ENCODE assay signal across 8 cellular contexts in genomic region chr4:127622923-127623754, GRCh38. TPM values are rescaled to one million over a fixed set of nuclear protein-coding genes. Genes with fewer than 3 reads are reported as not detected.
DNase-seq lines count a peak whose midpoint lies in the region; ATAC-seq and TF ChIP-seq lines count a peak whose summit lies in the region.

No MANE protein-coding gene starts in this region.

- POLR2A ChIA-PET in BJ (lab: Charles Lee) (interaction anchor here (0.6 kb wide), 1 partner anchor 351 kb away, joined by 12 read pairs; no protein-coding TSS in a partner anchor), PC-9 (lab: Charles Lee; ENCODE audit: unreplicated experiment) (interaction anchor here (0.5 to 0.8 kb wide), 4 partner anchors 10 to 215 kb away, joined by 3 to 14 read pairs (median 6); partner anchors contain the start of gene INTU)

- peak overlapping the region in 1 of 2 donors; percentile 38 for H3K9ac ChIP-seq in mucosa of rectum (ENCODE audit: low read depth in 1 of 2, low read length in 2 of 2)

- H3K4me3 ChIP-seq in BJ (ENCODE audit: low read depth, low read length): peak overlapping the region; percentile 68
- peak overlapping the region; percentile 62 for H3K4me3 ChIP-seq in PC-9
- peak overlapping the region; percentile 69 for H3K4me3 ChIP-seq in epithelial cell of esophagus (ENCODE audit: low read length)
- H3K4me3 ChIP-seq in mucosa of rectum (ENCODE audit: low read length in 2 of 2): peak overlapping the region; percentile 49 to 59
- peak overlapping the region; percentile 54 for H3K4me3 ChIP-seq in upper lobe of right lung

- peak overlapping the region; percentile 89 for H2AFZ ChIP-seq in PC-9

- no peaks in the 10 kb centered on the region for H3K9me2 ChIP-seq in PC-9 (ENCODE audit: insufficient read depth)

- H4K20me1 ChIP-seq in PC-9 (ENCODE audit: insufficient read depth): no peaks in the 10 kb centered on the region

- CTCF ChIA-PET in BJ (lab: Yijun Ruan, JAX): interaction anchor here (0.8 to 1.8 kb wide), 5 partner anchors 9 to 110 kb away, joined by 3 to 6 read pairs (median 3); no protein-coding TSS in a partner anchor
- CTCF ChIA-PET in PC-9 (lab: Charles Lee): interaction anchor here (0.5 to 1.0 kb wide), 3 partner anchors 109 to 951 kb away, joined by 4 to 5 read pairs (median 4); no protein-coding TSS in a partner anchor

- H3K27ac ChIP-seq in PC-9: no peak overlapping the region
- no peak overlapping the region for H3K27ac ChIP-seq in mucosa of rectum (ENCODE audit: low read depth in 2 of 2, low read length in 2 of 2)
- H3K27ac ChIP-seq in upper lobe of right lung: peak overlapping the region; percentile 18

- intact Hi-C loops in PC-9 (cut with micrococcal nuclease; ENCODE audit: unreplicated experiment): loop anchor here (5.0 to 10.0 kb wide), 2 partner anchors 109 to 262 kb away; partner anchors contain the start of genes PLK4 and SLC25A31
- intact Hi-C loops in upper lobe of right lung (cut with DNase I): no loop called here

- DNase-seq in BJ (ENCODE audit: low read depth): no peak
- DNase-seq in PC-9: peak; percentile 60 to 69
- peak; percentile 53 for DNase-seq in epithelial cell of esophagus (ENCODE audit: low read depth)
- DNase-seq in upper lobe of right lung: peak; percentile 76
- no peak for DNase-seq in GDM1 (lab: John Stamatoyannopoulos, UW)
- no peak for DNase-seq in activated gamma-delta T cell (lab: John Stamatoyannopoulos, UW)

- no peaks in the 10 kb centered on the region for H3F3A ChIP-seq in PC-9 (ENCODE audit: insufficient read depth, low read depth)

- H3K4me1 ChIP-seq in PC-9 (replicated peaks; ENCODE audit: insufficient read depth) (no peaks in the 10 kb centered on the region), mucosa of rectum (ENCODE audit: control insufficient read depth in 2 of 2, insufficient read depth in 2 of 2, low read length in 2 of 2) (peaks cover 0 to 4% of the 10 kb centered on the region in 2 donors), upper lobe of right lung (no peaks in the 10 kb centered on the region)

- H3K36me3 ChIP-seq in BJ (ENCODE audit: control insufficient read depth, insufficient read depth, low read length) (no peaks in the 10 kb centered on the region), PC-9 (ENCODE audit: low read depth) (no peaks in the 10 kb centered on the region), mucosa of rectum (ENCODE audit: control insufficient read depth in 2 of 2, insufficient read depth in 2 of 2, low read length in 2 of 2) (no peaks in the 10 kb centered on the region), upper lobe of right lung (no peaks in the 10 kb centered on the region)

- no TSS peak for BruUV-seq in PC-9 (replicated peaks; lab: Mats Ljungman, UMichigan)

- ATAC-seq in GM21390 (IDR thresholded peaks at IDR 0.05; ENCODE audit: unreplicated experiment) (peak; percentile 60), upper lobe of right lung (peak; percentile 91)

- no peaks in the 10 kb centered on the region for H3K9me3 ChIP-seq in PC-9 (ENCODE audit: insufficient read depth, low read depth)
- no peaks in the 10 kb centered on the region for H3K9me3 ChIP-seq in mucosa of rectum (ENCODE audit: control insufficient read depth in 2 of 2, low read length in 2 of 2)
- no peaks in the 10 kb centered on the region for H3K9me3 ChIP-seq in upper lobe of right lung

- H3K27me3 ChIP-seq in BJ (ENCODE audit: control insufficient read depth, insufficient read depth, low read length) (peaks cover 4% of the 10 kb centered on the region), PC-9 (ENCODE audit: insufficient read depth, low read depth) (0 out of 2 replicates have a peak, but pooled peaks cover 6% of the 10 kb centered on the region), mucosa of rectum (ENCODE audit: control insufficient read depth in 2 of 2, insufficient read depth in 2 of 2, low read length in 2 of 2) (peaks cover 12 to 24% of the 10 kb centered on the region in 2 donors), upper lobe of right lung (peaks cover 34% of the 10 kb centered on the region)

- peak overlapping the region; percentile 83 for H3K4me2 ChIP-seq in PC-9

- H3K79me2 ChIP-seq in PC-9 (ENCODE audit: low read depth): no peaks in the 10 kb centered on the region

- TF ChIP-seq CTCF in BJ (IDR thresholded peaks at IDR 0.05; ENCODE audit: insufficient read depth, low read depth, low read length) (peak; percentile 44), PC-9 (conservative IDR thresholded peaks at IDR 0.05) (peak; percentile 61), epithelial cell of esophagus (IDR thresholded peaks at IDR 0.05; ENCODE audit: insufficient read depth, low read depth, low read length, missing control alignments) (peak; percentile 27), upper lobe of right lung (IDR thresholded peaks at IDR 0.05) (peak; percentile 32)

RNA-seq across cellular contexts. Expression of gene INTU, which starts 9.6 kb away (rescaled TPM):
- polyA plus RNA-seq in BJ (2011; rRNA removed): 4.5 and 8.1 TPM in 2 replicates
- 6.5 and 7.1 TPM in 2 replicates for polyA minus RNA-seq in BJ (2011; rRNA and poly(A)+ RNA removed)
- total RNA-seq in PC-9 (2021) (9.7 and 10.5 TPM in 2 replicates), upper lobe of right lung (11.4 TPM)

Comparison
In these comparisons a context has a peak if more than half of its experiments do, and no peak if none do; other contexts are left out.
1. DNase-seq: peak in PC-9 (2 of 2), epithelial cell of esophagus (single experiment) and upper lobe of right lung (single experiment); none in BJ (single experiment), GDM1 (single experiment) and activated gamma-delta T cell (single experiment).
2. Peak in every context shown above with its lines, with median percentiles within 50 percentile points of each other: H3K4me3 ChIP-seq and CTCF ChIP-seq.